In genomic region chr11:129374993-129375721, GRCh38 we compare ENCODE assay signal across 8 cellular contexts. TPM values are rescaled to one million over a fixed set of nuclear protein-coding genes. Genes with fewer than 3 reads are reported as not detected.
DNase-seq lines count a peak whose midpoint lies in the region; ATAC-seq and TF ChIP-seq lines count a peak whose summit lies in the region.

No MANE protein-coding gene starts in this region.

- no peak overlapping the region for H3K27ac ChIP-seq in coronary artery

- H3K4me3 ChIP-seq in coronary artery = peak overlapping the region; percentile 58

- ATAC-seq in GM18907 (IDR thresholded peaks at IDR 0.05; ENCODE audit: unreplicated experiment) (no peak), HG03469 (IDR thresholded peaks at IDR 0.05; ENCODE audit: unreplicated experiment) (no peak)

- TF ChIP-seq CTCF in coronary artery (IDR thresholded peaks at IDR 0.05) = no peak

- peak; percentile 15 for DNase-seq in DMS 273 treated with DMSO at 0.1 percent for 48 hours (lab: John Stamatoyannopoulos, UW)
- DNase-seq in NCI-H146 treated with DMSO at 0.1 percent for 48 hours (lab: John Stamatoyannopoulos, UW; ENCODE audit: unreplicated experiment) = peak; percentile 2
- no peak for DNase-seq in coronary artery (ENCODE audit: low spot score)
- peak; percentile 70 for DNase-seq in mucosa of gallbladder (ENCODE audit: low spot score)
- DNase-seq in NCI-H1436 treated with DMSO at 0.1 percent for 48 hours (lab: John Stamatoyannopoulos, UW) = no peak
- no peak for DNase-seq in HUDEP-2 (lab: John Stamatoyannopoulos, UW; ENCODE audit: unreplicated experiment in 76 of 76)

RNA-seq across cellular contexts. Expression of gene BARX2, which starts 0.5 kb away (rescaled TPM):
- 7.0 TPM for total RNA-seq in mucosa of gallbladder

Comparison
In these comparisons a context has a peak if more than half of its experiments do, and no peak if none do; other contexts are left out.
1. DNase-seq: peak in DMS 273 treated with DMSO at 0.1 percent for 48 hours (single experiment), NCI-H146 treated with DMSO at 0.1 percent for 48 hours (single experiment) and mucosa of gallbladder (single experiment); none in coronary artery (single experiment), NCI-H1436 treated with DMSO at 0.1 percent for 48 hours (single experiment) and HUDEP-2 (0 of 76).